18 cellular contexts compared by ENCODE assay signal in genomic region chr2:190938761-190939335, GRCh38. TPM values are rescaled to one million over a fixed set of nuclear protein-coding genes. Genes with fewer than 3 reads are reported as not detected.
A peak's percentile ranks its signal among the peaks of the same experiment; 100 is the strongest.
DNase-seq lines count a peak whose midpoint lies in the region; ATAC-seq, FAIRE-seq and TF ChIP-seq lines count a peak whose summit lies in the region.
"Had no signal": no experiment of that assay in that cellular context is flagged by ENCODE, and none has a peak within 500 bp of the region (broad histone marks: within the 10 kb centered on the region; RNA-seq: fewer than 3 reads in every experiment).

No MANE protein-coding gene starts in this region.

- H3K4me3 Mint-ChIP-seq in endodermal cell (no peak overlapping the region), natural killer cell (no peak overlapping the region)
- H3K4me3 Mint-ChIP-seq: activated naive CD8-positive, alpha-beta T cell treated with anti-CD3 and anti-CD28 coated beads, Interleukin-2, amount 10 ng/mL, durations not matched to agents 7 days and 5 days; stimulated activated memory B cell treated with anti-CD40 and anti-IgM and Interleukin-4, amounts not matched to agents 10 μg/mL and 1 μg/mL and 100 μg/mL, for 72 hours had no signal

- intact Hi-C loops in pancreas (cut with DNase I), result no loop called here
- intact Hi-C loops in posterior cingulate gyrus (cut with DNase I), result no loop called here
- intact Hi-C loops in natural killer cell (cut with micrococcal nuclease), result no loop called here

- H3K27me3 Mint-ChIP-seq in endodermal cell (ENCODE audit: insufficient read depth) (no peaks in the 10 kb centered on the region), natural killer cell (ENCODE audit: low read depth in 2 of 2) (no peaks in the 10 kb centered on the region)
- H3K27me3 Mint-ChIP-seq: activated naive CD8-positive, alpha-beta T cell treated with anti-CD3 and anti-CD28 coated beads, Interleukin-2, amount 10 ng/mL, durations not matched to agents 7 days and 5 days; stimulated activated memory B cell treated with anti-CD40 and anti-IgM and Interleukin-4, amounts not matched to agents 10 μg/mL and 1 μg/mL and 100 μg/mL, for 72 hours had no signal

- H3K9me3 ChIP-seq in DOHH2 (ENCODE audit: control insufficient read depth, insufficient read depth, low read length), result no peaks in the 10 kb centered on the region
- H3K9me3 ChIP-seq in HUES48 (ENCODE audit: control insufficient read depth, insufficient read depth, low read length), result no peaks in the 10 kb centered on the region
- H3K9me3 ChIP-seq in endodermal cell (ENCODE audit: control insufficient read depth, low read length), result no peaks in the 10 kb centered on the region
- H3K9me3 ChIP-seq in pancreas, result no peaks in the 10 kb centered on the region
- H3K9me3 ChIP-seq: mucosa of descending colon, spleen had no signal

- peaks cover 12% of the 10 kb centered on the region; the same call in 1 of the 2 replicates for H3F3A ChIP-seq in DOHH2 (ENCODE audit: control insufficient read depth, insufficient read depth)

- no peaks in the 10 kb centered on the region for H4K20me1 ChIP-seq in DOHH2 (ENCODE audit: control insufficient read depth, insufficient read depth, low read depth, low read length)

- peak; percentile 56 for FAIRE-seq in pancreas (lab: Jason Lieb, UNC)
- FAIRE-seq: HTR-8/SVneo had no signal

- H3K9ac ChIP-seq in HUES48 (ENCODE audit: low read depth, low read length), result no peak overlapping the region
- H3K9ac ChIP-seq in endodermal cell (ENCODE audit: extremely low read depth, low read length, poor library complexity, severe bottlenecking), result no peak overlapping the region

- H3K27ac Mint-ChIP-seq in endodermal cell, result peak overlapping the region; percentile 64
- H3K27ac Mint-ChIP-seq in natural killer cell, result no peak overlapping the region
- H3K27ac Mint-ChIP-seq: activated naive CD8-positive, alpha-beta T cell treated with anti-CD3 and anti-CD28 coated beads, Interleukin-2, amount 10 ng/mL, durations not matched to agents 7 days and 5 days; stimulated activated memory B cell treated with anti-CD40 and anti-IgM and Interleukin-4, amounts not matched to agents 10 μg/mL and 1 μg/mL and 100 μg/mL, for 72 hours had no signal

- no peak for DNase-seq in endodermal cell
- DNase-seq in pancreas, result no peak
- DNase-seq in posterior cingulate gyrus, result no peak
- DNase-seq in natural killer cell, result no peak
- DNase-seq: activated CD4-positive, alpha-beta T cell treated with anti-CD3 and anti-CD28 coated beads for 4 hours; activated naive CD8-positive, alpha-beta T cell treated with anti-CD3 and anti-CD28 coated beads, Interleukin-2, amount 10 ng/mL, durations not matched to agents 7 days and 5 days; effector CD8-positive, alpha-beta T cell; left colon; mucosa of descending colon; NCI-H345; SHP77 treated with DMSO at 0.1 percent for 48 hours; spleen had no signal

- no peak overlapping the region for H3K4me3 ChIP-seq in DOHH2 (ENCODE audit: low read length)
- H3K4me3 ChIP-seq in HUES48 (ENCODE audit: low read depth, low read length), result no peak overlapping the region
- no peak overlapping the region for H3K4me3 ChIP-seq in endodermal cell (ENCODE audit: low read length)
- H3K4me3 ChIP-seq in pancreas, result no peak overlapping the region
- H3K4me3 ChIP-seq: mucosa of descending colon, spleen had no signal

- H3K9me2 ChIP-seq in DOHH2 (replicated peaks; ENCODE audit: control insufficient read depth, low read length), result no peaks in the 10 kb centered on the region

- H3K9me3 Mint-ChIP-seq in endodermal cell, result no peaks in the 10 kb centered on the region
- no peaks in the 10 kb centered on the region for H3K9me3 Mint-ChIP-seq in natural killer cell
- H3K9me3 Mint-ChIP-seq: activated naive CD8-positive, alpha-beta T cell treated with anti-CD3 and anti-CD28 coated beads, Interleukin-2, amount 10 ng/mL, durations not matched to agents 7 days and 5 days; stimulated activated memory B cell treated with anti-CD40 and anti-IgM and Interleukin-4, amounts not matched to agents 10 μg/mL and 1 μg/mL and 100 μg/mL, for 72 hours had no signal

- H3K4me1 ChIP-seq in DOHH2 (ENCODE audit: control insufficient read depth, low read length) (peaks cover 24% of the 10 kb centered on the region), HUES48 (ENCODE audit: control insufficient read depth, insufficient read depth, low read length) (peaks cover 52% of the 10 kb centered on the region), endodermal cell (ENCODE audit: control insufficient read depth, insufficient read depth, low read length) (no peaks in the 10 kb centered on the region), pancreas (peaks cover 32 to 38% (median 33%) of the 10 kb centered on the region in 3 donors)

- H3K79me2 ChIP-seq in DOHH2 (ENCODE audit: control insufficient read depth, low read length), result no peaks in the 10 kb centered on the region

- H3K36me3 Mint-ChIP-seq in endodermal cell (ENCODE audit: low read depth), result no peaks in the 10 kb centered on the region
- no peaks in the 10 kb centered on the region for H3K36me3 Mint-ChIP-seq in natural killer cell

- H3K4me1 Mint-ChIP-seq in endodermal cell (peaks cover 8% of the 10 kb centered on the region), natural killer cell (peaks cover 3 to 5% of the 10 kb centered on the region in 2 donors)
- H3K4me1 Mint-ChIP-seq: stimulated activated memory B cell treated with anti-CD40 and anti-IgM and Interleukin-4, amounts not matched to agents 10 μg/mL and 1 μg/mL and 100 μg/mL, for 72 hours had no signal

- H3K27ac ChIP-seq in DOHH2 (ENCODE audit: low read depth, low read length), result no peak overlapping the region
- H3K27ac ChIP-seq in HUES48 (ENCODE audit: low read depth, low read length), result peak overlapping the region; percentile 28
- H3K27ac ChIP-seq in endodermal cell (ENCODE audit: low read depth, low read length), result no peak overlapping the region
- no peak overlapping the region for H3K27ac ChIP-seq in pancreas

- H3K27me3 ChIP-seq in DOHH2 (ENCODE audit: control insufficient read depth, low read length), result no peaks in the 10 kb centered on the region
- H3K27me3 ChIP-seq in HUES48 (ENCODE audit: control insufficient read depth, insufficient read depth, low read length), result no peaks in the 10 kb centered on the region
- H3K27me3 ChIP-seq in endodermal cell (ENCODE audit: control insufficient read depth, insufficient read depth, low read length, poor library complexity, severe bottlenecking), result no peaks in the 10 kb centered on the region
- no peaks in the 10 kb centered on the region for H3K27me3 ChIP-seq in pancreas
- H3K27me3 ChIP-seq: spleen had no signal

- no peak for ATAC-seq in pancreas
- ATAC-seq in natural killer cell, result no peak
- no peak for ATAC-seq in HG03439 (IDR thresholded peaks at IDR 0.05; ENCODE audit: unreplicated experiment)
- no peak for ATAC-seq in GM19397 (IDR thresholded peaks at IDR 0.05; ENCODE audit: unreplicated experiment)
- ATAC-seq: left colon; mucosa of descending colon; stimulated activated memory B cell treated with anti-CD40 and anti-IgM and Interleukin-4, amounts not matched to agents 10 μg/mL and 1 μg/mL and 100 μg/mL, for 72 hours had no signal

- H3K36me3 ChIP-seq in DOHH2 (ENCODE audit: control insufficient read depth, low read length) (peaks cover 23% of the 10 kb centered on the region), HUES48 (ENCODE audit: control insufficient read depth, insufficient read depth, low read length) (no peaks in the 10 kb centered on the region), endodermal cell (ENCODE audit: control insufficient read depth, insufficient read depth, low read length) (peaks cover 17% of the 10 kb centered on the region), pancreas (no peaks in the 10 kb centered on the region)

- no peak for TF ChIP-seq CTCF in DOHH2 (IDR thresholded peaks at IDR 0.05; ENCODE audit: low read depth, low read length, poor library complexity, severe bottlenecking)
- TF ChIP-seq CTCF in endodermal cell (conservative IDR thresholded peaks at IDR 0.05), result no peak
- no peak for TF ChIP-seq CTCF in pancreas (IDR thresholded peaks at IDR 0.05)
- no peak for TF ChIP-seq CTCF in natural killer cell (IDR thresholded peaks at IDR 0.05)

- WGBS in endodermal cell (ENCODE audit: insufficient coverage in 1 of 2, insufficient read length in 1 of 2), 2 experiments, result 100% methylated on average over 1 of the region's 1 CpG; no CpG with 5 or more reads in 1 of the 2 experiments
- WGBS in pancreas, 2 donors, result 0 to 4% methylated on average over 1 of the region's 1 CpG

- peak overlapping the region; percentile 17; the same call in 1 of the 2 replicates for H3K4me2 ChIP-seq in DOHH2 (ENCODE audit: low read length)

RNA-seq across cellular contexts. Expression of gene GLS, which starts 58.2 kb away (rescaled TPM):
- 10 to 100 TPM; 47.2 to 99.3 TPM for total RNA-seq in endodermal cell
- 34.8 TPM for polyA plus RNA-seq in endodermal cell (2013, experiment 1 of 2)
- 38.4 TPM for polyA plus RNA-seq in endodermal cell (2013, experiment 2 of 2)
- 10 to 100 TPM; 30.4 to 84.4 (median 51.6) TPM for total RNA-seq in pancreas
- polyA plus RNA-seq in pancreas, result 10 to 100 TPM; 20.5 to 54.3 TPM
- total RNA-seq in natural killer cell, result 100 to 1,000 TPM; 279 to 322 (median 285) TPM
